ENCODE assay signal across 27 cellular contexts in the genomic region with DNA sequence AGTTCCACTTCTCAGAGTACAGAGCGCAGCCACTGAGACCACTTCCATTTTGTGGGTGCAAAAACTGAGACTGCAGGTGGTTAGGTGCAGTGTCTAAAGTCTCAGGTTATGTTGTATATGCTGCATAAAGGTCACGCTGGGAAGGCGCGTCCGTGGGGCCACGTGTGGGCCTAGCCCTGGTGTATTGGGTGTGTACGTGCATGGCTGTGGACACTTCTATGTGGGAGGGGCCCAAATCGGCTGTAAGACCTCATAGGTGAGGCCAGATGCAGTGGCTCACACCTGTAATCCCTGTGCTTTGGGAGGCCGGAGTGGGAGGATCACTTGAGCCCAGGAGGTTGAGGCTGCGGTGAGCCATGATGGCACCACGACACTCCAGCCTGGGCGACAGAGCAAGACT. TPM values are rescaled to one million over a fixed set of nuclear protein-coding genes. Genes with fewer than 3 reads are reported as not detected.
DNase-seq lines count a peak whose midpoint lies in the region; ATAC-seq, FAIRE-seq and TF ChIP-seq lines count a peak whose summit lies in the region.
"Had no signal": no experiment of that assay in that cellular context is flagged by ENCODE, and none has a peak within 500 bp of the region (broad histone marks: within the 10 kb centered on the region; RNA-seq: fewer than 3 reads in every experiment).

No MANE protein-coding gene starts in this region.

- BruUV-seq in Caco-2 (replicated peaks; lab: Mats Ljungman, UMichigan), result no TSS peak

- no peak overlapping the region for H2BK12ac ChIP-seq in neuronal stem cell (ENCODE audit: low read length)

- H3K36me3 ChIP-seq in neuronal stem cell (replicated peaks in 1 of 2; ENCODE audit: control insufficient read depth in 2 of 2, insufficient read depth in 2 of 2, low read length in 2 of 2) (no peaks in the 10 kb centered on the region), Caco-2 (ENCODE audit: control insufficient read depth, insufficient read depth, low read length) (no peaks in the 10 kb centered on the region)
- H3K36me3 ChIP-seq: BE2C had no signal

- no peak overlapping the region for H4K8ac ChIP-seq in neuronal stem cell (ENCODE audit: low read depth, low read length)

- no peak overlapping the region for H2BK5ac ChIP-seq in neuronal stem cell (ENCODE audit: low read length)

- peaks cover 3 to 4% of the 10 kb centered on the region in 2 donors for H3K4me1 ChIP-seq in neuronal stem cell (ENCODE audit: control insufficient read depth in 2 of 2, insufficient read depth in 1 of 2, low read depth in 1 of 2, low read length in 2 of 2)
- no peaks in the 10 kb centered on the region for H3K4me1 ChIP-seq in Caco-2
- H3K4me1 ChIP-seq: BE2C had no signal

- H3K4me3 Mint-ChIP-seq in Caco-2 (ENCODE audit: unreplicated experiment), result no peak overlapping the region
- H3K4me3 Mint-ChIP-seq: CD14-positive monocyte; CD4-positive, alpha-beta memory T cell; CD8-positive, alpha-beta memory T cell had no signal

- POLR2A ChIA-PET in Caco-2 (lab: Charles Lee), result no interaction called here

- H3K4me3 ChIP-seq in neuronal stem cell (ENCODE audit: low read length in 2 of 2) (no peak overlapping the region), Caco-2 (ENCODE audit: low read depth, low read length) (no peak overlapping the region)
- H3K4me3 ChIP-seq: BLaER1 had no signal

- H3K79me1 ChIP-seq in neuronal stem cell (ENCODE audit: low read depth, low read length), result no peaks in the 10 kb centered on the region

- H3K18ac ChIP-seq in neuronal stem cell (ENCODE audit: low read length), result no peak overlapping the region

- H3K4me1 Mint-ChIP-seq in Caco-2 (ENCODE audit: low read depth, unreplicated experiment), result peaks cover 10% of the 10 kb centered on the region

- H3K9me3 ChIP-seq in neuronal stem cell (replicated peaks in 1 of 2; ENCODE audit: control insufficient read depth in 2 of 2, insufficient read depth in 1 of 2, low read depth in 1 of 2, low read length in 2 of 2) (no peaks in the 10 kb centered on the region), Caco-2 (no peaks in the 10 kb centered on the region)
- H3K9me3 ChIP-seq: BE2C, BLaER1 had no signal

- H3K14ac ChIP-seq in neuronal stem cell (ENCODE audit: low read length), result peak overlapping the region; percentile 75

- ATAC-seq in left colon, result peak; percentile 70
- ATAC-seq in HG03432 (IDR thresholded peaks at IDR 0.05; ENCODE audit: unreplicated experiment), result no peak

- no peak overlapping the region for H2AFZ ChIP-seq in neuronal stem cell (ENCODE audit: low read length)

- H2BK15ac ChIP-seq in neuronal stem cell (ENCODE audit: low read length), result no peak overlapping the region

- peaks cover 0 to 8% (median 0%) of the 10 kb centered on the region in 3 experiments for H3K27me3 ChIP-seq in neuronal stem cell (ENCODE audit: control insufficient read depth in 3 of 3, insufficient read depth in 3 of 3, low read depth in 1 of 3, low read length in 3 of 3)
- H3K27me3 ChIP-seq in Caco-2 (replicated peaks; ENCODE audit: control insufficient read depth, insufficient read depth, low read length), result no peaks in the 10 kb centered on the region
- H3K27me3 ChIP-seq: BE2C, BLaER1 had no signal

- peak overlapping the region; percentile 85 for H3K23ac ChIP-seq in neuronal stem cell (ENCODE audit: low read depth, low read length, poor library complexity)

- intact Hi-C loops in left colon (cut with DNase I, micrococcal nuclease), result no loop called here
- intact Hi-C loops in Caco-2 (cut with micrococcal nuclease; ENCODE audit: unreplicated experiment), result loop anchor here (10.0 kb wide), 1 partner anchor 341 kb away; no protein-coding TSS in a partner anchor

- no peaks in the 10 kb centered on the region for H3K27me3 Mint-ChIP-seq in Caco-2 (ENCODE audit: insufficient read depth, unreplicated experiment)
- H3K27me3 Mint-ChIP-seq: CD4-positive, alpha-beta memory T cell had no signal

- WGBS in neuronal stem cell (ENCODE audit: extremely low coverage in 2 of 2, insufficient read length in 2 of 2, insufficient replicate concordance in 1 of 2), 2 donors, result no CpG with 5 or more reads among the region's 12 CpGs

- DNase-seq in HTR-8/SVneo (ENCODE audit: insufficient read length, low spot score) (no peak), left colon (no peak), neuronal stem cell (ENCODE audit: low spot score) (no peak), urothelium cell line (ENCODE audit: low spot score) (no peak), Caco-2 (no peak), GM20000 (ENCODE audit: low spot score) (no peak)
- DNase-seq: 8988T; ACHN; BE2C; C1 segment of cervical spinal cord; Calu3; CD4-positive, alpha-beta memory T cell; CD4-positive, CD25-positive, alpha-beta regulatory T cell; COR-L47; DMS79 treated with DMSO at 0.1 percent for 48 hours; GF-D8 had no signal

- H3K27ac ChIP-seq in neuronal stem cell (replicated peaks; ENCODE audit: low read length), result no peak overlapping the region
- H3K27ac ChIP-seq: BLaER1 had no signal

- no peak overlapping the region for H3K27ac Mint-ChIP-seq in Caco-2 (ENCODE audit: unreplicated experiment)
- H3K27ac Mint-ChIP-seq: CD14-positive monocyte; CD4-positive, alpha-beta memory T cell; CD4-positive, CD25-positive, alpha-beta regulatory T cell had no signal

- H3K4me2 ChIP-seq in neuronal stem cell (ENCODE audit: insufficient read depth, low read length, poor library complexity, severe bottlenecking), result no peak overlapping the region
- H3K4me2 ChIP-seq: BLaER1 had no signal

- H3K36me3 Mint-ChIP-seq in Caco-2 (ENCODE audit: insufficient read depth, unreplicated experiment), result no peaks in the 10 kb centered on the region
- H3K36me3 Mint-ChIP-seq: CD14-positive monocyte; CD4-positive, alpha-beta memory T cell; CD4-positive, CD25-positive, alpha-beta regulatory T cell; CD8-positive, alpha-beta memory T cell had no signal

- no peaks in the 10 kb centered on the region for H3K9me3 Mint-ChIP-seq in Caco-2 (ENCODE audit: unreplicated experiment)
- H3K9me3 Mint-ChIP-seq: CD14-positive monocyte; CD4-positive, alpha-beta memory T cell; CD4-positive, CD25-positive, alpha-beta regulatory T cell; CD8-positive, alpha-beta memory T cell had no signal

- no peak overlapping the region for H2AK5ac ChIP-seq in neuronal stem cell (ENCODE audit: low read depth, low read length)

- no peak overlapping the region for H4K91ac ChIP-seq in neuronal stem cell (ENCODE audit: low read depth, low read length, poor library complexity)

- H3K4ac ChIP-seq in neuronal stem cell (ENCODE audit: low read length), result no peak overlapping the region

- TF ChIP-seq CTCF in Caco-2 (IDR thresholded peaks at IDR 0.05; ENCODE audit: insufficient read depth in 1 of 2, low read depth in 1 of 2, low read length in 1 of 2, severe bottlenecking in 1 of 2, unreplicated experiment in 1 of 2), result no peak
- no peak for TF ChIP-seq CTCF in GM20000 (IDR thresholded peaks at IDR 0.05; ENCODE audit: extremely low read depth, missing control alignments)

- CTCF ChIA-PET in Caco-2 (lab: Charles Lee), result no interaction called here

- no peak overlapping the region for H3K9ac ChIP-seq in neuronal stem cell (ENCODE audit: low read depth, low read length, poor library complexity)
- H3K9ac ChIP-seq: BLaER1 had no signal

- FAIRE-seq in HTR-8/SVneo (lab: Jason Lieb, UNC) (peak; percentile 23), urothelium cell line (lab: Jason Lieb, UNC) (peak; percentile 92)
- FAIRE-seq: A204.1, D721Med, G401.6, GM12891, GM19239 had no signal

- no peak overlapping the region for H2BK120ac ChIP-seq in neuronal stem cell (ENCODE audit: low read depth, low read length)

RNA-seq across cellular contexts. Expression of gene KDELR2, which starts 29.6 kb away (rescaled TPM):
- 100 to 1,000 TPM; 199 to 237 TPM for total RNA-seq in left colon
- polyA plus RNA-seq in neuronal stem cell (2013, experiment 1 of 2), result 70.7 TPM
- polyA plus RNA-seq in neuronal stem cell (2013, experiment 2 of 2), result 74.1 TPM
- 263 and 274 TPM in 2 replicates for total RNA-seq in Caco-2 (2022)

RNA-seq across cellular contexts. Expression of gene GRID2IP, which starts 37.7 kb away (rescaled TPM):
- under 1 TPM; 0.67 to 0.75 TPM for total RNA-seq in left colon
- polyA plus RNA-seq in neuronal stem cell (2013, experiment 1 of 2), result 0.33 TPM
- 0.30 TPM for polyA plus RNA-seq in neuronal stem cell (2013, experiment 2 of 2)
- 0.65 and 0.95 TPM in 2 replicates for total RNA-seq in Caco-2 (2022)
- total RNA-seq: A673 had no signal
- polyA plus RNA-seq: AG04450; CD14-positive monocyte; CD8-positive, alpha-beta memory T cell had no signal
